10 cellular contexts compared by ENCODE assay signal in the genomic region with DNA sequence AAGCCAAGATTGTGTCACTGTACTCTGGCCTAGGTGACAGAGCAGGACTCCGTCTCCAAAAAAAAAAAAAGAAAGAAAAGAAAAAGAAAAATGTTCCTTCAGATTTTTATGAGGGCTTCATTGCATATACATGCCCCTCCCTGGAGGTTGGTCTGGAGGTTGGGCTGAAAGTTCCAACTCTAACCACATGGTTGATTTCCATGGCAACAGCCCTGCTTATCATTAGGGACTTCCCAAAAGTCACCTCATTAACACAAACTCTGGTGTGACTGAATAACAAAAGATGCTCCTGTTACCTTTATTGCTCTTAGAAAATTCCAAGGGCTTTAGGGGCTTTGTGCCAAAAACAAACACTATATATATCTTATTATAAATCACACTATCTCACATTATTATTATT.
DNase-seq lines count a peak whose midpoint lies in the region; ATAC-seq, FAIRE-seq and TF ChIP-seq lines count a peak whose summit lies in the region.
"Had no signal": no experiment of that assay in that cellular context is flagged by ENCODE, and none has a peak within 500 bp of the region (broad histone marks: within the 10 kb centered on the region; RNA-seq: fewer than 3 reads in every experiment).

No MANE protein-coding gene starts in this region.

- peaks cover 4% of the 10 kb centered on the region for H3K4me1 Mint-ChIP-seq in T-helper 17 cell

- H3K4me2 ChIP-seq in neuronal stem cell (ENCODE audit: insufficient read depth, low read length, poor library complexity, severe bottlenecking): no peak overlapping the region

- no peak overlapping the region for H2AK5ac ChIP-seq in neuronal stem cell (ENCODE audit: low read depth, low read length)

- no peak overlapping the region for H3K18ac ChIP-seq in neuronal stem cell (ENCODE audit: low read length)

- no peak overlapping the region for H2BK15ac ChIP-seq in neuronal stem cell (ENCODE audit: low read length)

- peak; percentile 40 for DNase-seq in GM12864 (ENCODE audit: low read depth)
- DNase-seq in GM19239 (ENCODE audit: insufficient read length, low spot score): no peak
- DNase-seq in T-helper 17 cell: peak in 1 of 3 donors; percentile 8
- DNase-seq in left ventricle myocardium superior: no peak
- DNase-seq in right lobe of liver: no peak
- DNase-seq in tibial artery: no peak
- DNase-seq in neuronal stem cell (ENCODE audit: low spot score): no peak
- DNase-seq: heart left ventricle, NCI-H82 had no signal

- no peak overlapping the region for H3K4me3 ChIP-seq in GM12864 (ENCODE audit: low read depth, low read length)
- H3K4me3 ChIP-seq in right lobe of liver: no peak overlapping the region
- H3K4me3 ChIP-seq in tibial artery: no peak overlapping the region
- H3K4me3 ChIP-seq in neuronal stem cell (ENCODE audit: low read length in 2 of 2): no peak overlapping the region
- H3K4me3 ChIP-seq: heart left ventricle had no signal

- no peak overlapping the region for H3K14ac ChIP-seq in neuronal stem cell (ENCODE audit: low read length)

- H3K4ac ChIP-seq in neuronal stem cell (ENCODE audit: low read length): no peak overlapping the region

- peak; percentile 83 for ATAC-seq in HG02840 (IDR thresholded peaks at IDR 0.05; ENCODE audit: low FRiP score, unreplicated experiment)
- peak; percentile 91 for ATAC-seq in T-helper 17 cell
- no peak for ATAC-seq in left ventricle myocardium superior
- ATAC-seq in right lobe of liver: no peak
- ATAC-seq: heart left ventricle had no signal

- no peak overlapping the region for H2BK5ac ChIP-seq in neuronal stem cell (ENCODE audit: low read length)

- peak; percentile 49 for FAIRE-seq in GM19239 (lab: Jason Lieb, UNC)

- TF ChIP-seq CTCF in GM12864 (IDR thresholded peaks at IDR 0.05; ENCODE audit: low read depth, low read length, missing control alignments) (no peak), right lobe of liver (IDR thresholded peaks at IDR 0.05) (no peak), tibial artery (IDR thresholded peaks at IDR 0.05) (no peak)

- H3K36me3 ChIP-seq in right lobe of liver: no peaks in the 10 kb centered on the region
- H3K36me3 ChIP-seq in tibial artery: no peaks in the 10 kb centered on the region
- H3K36me3 ChIP-seq in neuronal stem cell (replicated peaks in 1 of 2; ENCODE audit: control insufficient read depth in 2 of 2, insufficient read depth in 2 of 2, low read length in 2 of 2): no peaks in the 10 kb centered on the region
- H3K36me3 ChIP-seq: heart left ventricle had no signal

- H3K27ac ChIP-seq in right lobe of liver (no peak overlapping the region), tibial artery (no peak overlapping the region), neuronal stem cell (replicated peaks; ENCODE audit: low read length) (no peak overlapping the region)

- H3K27me3 Mint-ChIP-seq in T-helper 17 cell: no peaks in the 10 kb centered on the region

- H3K23ac ChIP-seq in neuronal stem cell (ENCODE audit: low read depth, low read length, poor library complexity): no peak overlapping the region

- no peak overlapping the region for H2BK12ac ChIP-seq in neuronal stem cell (ENCODE audit: low read length)

- H2AFZ ChIP-seq in neuronal stem cell (ENCODE audit: low read length): no peak overlapping the region

- H2BK120ac ChIP-seq in neuronal stem cell (ENCODE audit: low read depth, low read length): no peak overlapping the region

- H3K9ac ChIP-seq in neuronal stem cell (ENCODE audit: low read depth, low read length, poor library complexity): no peak overlapping the region

- H4K8ac ChIP-seq in neuronal stem cell (ENCODE audit: low read depth, low read length): no peak overlapping the region

- H3K4me1 ChIP-seq in right lobe of liver: no peaks in the 10 kb centered on the region
- peaks cover 0 to 3% (median 0%) of the 10 kb centered on the region in 4 donors for H3K4me1 ChIP-seq in tibial artery
- peaks cover 2 to 3% of the 10 kb centered on the region in 2 donors for H3K4me1 ChIP-seq in neuronal stem cell (ENCODE audit: control insufficient read depth in 2 of 2, insufficient read depth in 1 of 2, low read depth in 1 of 2, low read length in 2 of 2)
- H3K4me1 ChIP-seq: heart left ventricle had no signal

- H3K27ac Mint-ChIP-seq in T-helper 17 cell: no peak overlapping the region

- no peak for TF ChIP-seq POLR2A in right lobe of liver (IDR thresholded peaks at IDR 0.05)

- no peaks in the 10 kb centered on the region for H3K36me3 Mint-ChIP-seq in T-helper 17 cell (ENCODE audit: low read depth)

- H4K91ac ChIP-seq in neuronal stem cell (ENCODE audit: low read depth, low read length, poor library complexity): no peak overlapping the region

- H3K4me3 Mint-ChIP-seq in T-helper 17 cell: no peak overlapping the region

- H3K9me3 ChIP-seq in T-helper 17 cell (ENCODE audit: control insufficient read depth, low read length, poor library complexity, severe bottlenecking): no peaks in the 10 kb centered on the region
- H3K9me3 ChIP-seq in right lobe of liver: no peaks in the 10 kb centered on the region
- peaks cover 0 to 11% (median 0%) of the 10 kb centered on the region in 3 donors for H3K9me3 ChIP-seq in tibial artery
- H3K9me3 ChIP-seq in neuronal stem cell (replicated peaks in 1 of 2; ENCODE audit: control insufficient read depth in 2 of 2, insufficient read depth in 1 of 2, low read depth in 1 of 2, low read length in 2 of 2): peaks cover 6 to 9% of the 10 kb centered on the region in 2 donors

- intact Hi-C loops in left ventricle myocardium superior (cut with micrococcal nuclease) (no loop called here), right lobe of liver (cut with DNase I) (no loop called here), tibial artery (cut with DNase I; ENCODE audit: low total_unique reads) (no loop called here)

- H3K27me3 ChIP-seq in right lobe of liver: no peaks in the 10 kb centered on the region
- H3K27me3 ChIP-seq in tibial artery: no peaks in the 10 kb centered on the region
- H3K27me3 ChIP-seq in neuronal stem cell (ENCODE audit: control insufficient read depth in 3 of 3, insufficient read depth in 3 of 3, low read depth in 1 of 3, low read length in 3 of 3): no peaks in the 10 kb centered on the region
- H3K27me3 ChIP-seq: heart left ventricle had no signal

- no peaks in the 10 kb centered on the region for H3K79me1 ChIP-seq in neuronal stem cell (ENCODE audit: low read depth, low read length)

- WGBS in right lobe of liver (ENCODE audit: insufficient coverage, low coverage, low lambda C conversion rate, missing lambda C conversion rate): 60% methylated on average over 1 of the region's 1 CpG
- WGBS in neuronal stem cell (ENCODE audit: extremely low coverage in 2 of 2, insufficient read length in 2 of 2, insufficient replicate concordance in 1 of 2), 2 donors: no CpG with 5 or more reads among the region's 1 CpG

Comparison
In these comparisons a context has a peak if more than half of its experiments do, and no peak if none do; other contexts are left out.
1. ATAC-seq: peak in HG02840 (single experiment) and T-helper 17 cell (single experiment); none in left ventricle myocardium superior (single experiment) and right lobe of liver (0 of 4).